12 cellular contexts compared by ENCODE assay signal in genomic region chr20:41330343-41330720, GRCh38. TPM values are rescaled to one million over a fixed set of nuclear protein-coding genes. Genes with fewer than 3 reads are reported as not detected.
A peak's percentile ranks its signal among the peaks of the same experiment; 100 is the strongest.
DNase-seq lines count a peak whose midpoint lies in the region; ATAC-seq, FAIRE-seq and TF ChIP-seq lines count a peak whose summit lies in the region.
"Had no signal": no experiment of that assay in that cellular context is flagged by ENCODE, and none has a peak within 500 bp of the region (broad histone marks: within the 10 kb centered on the region; RNA-seq: fewer than 3 reads in every experiment).

No MANE protein-coding gene starts in this region.

- no peaks in the 10 kb centered on the region for H3F3A ChIP-seq in GM23338 (replicated peaks; ENCODE audit: low read depth)

- H3K79me2 ChIP-seq in GM23338 (replicated peaks; ENCODE audit: insufficient read depth), result no peaks in the 10 kb centered on the region

- no peaks in the 10 kb centered on the region for H3K36me3 Mint-ChIP-seq in dendritic cell treated with granulocyte-macrophage colony-stimulating factor and Interleukin-4, amounts not matched to agents 40 ng/mL and 50 ng/mL, for 4 days (ENCODE audit: low read depth)
- H3K36me3 Mint-ChIP-seq in osteocyte (ENCODE audit: unreplicated experiment) (no peaks in the 10 kb centered on the region), GM23338 (ENCODE audit: low read depth) (no peaks in the 10 kb centered on the region), endothelial cell (ENCODE audit: low read depth, unreplicated experiment) (no peaks in the 10 kb centered on the region)

- ATAC-seq in A549 (no peak), GM23338 (no peak), HG02840 (IDR thresholded peaks at IDR 0.05; ENCODE audit: low FRiP score, unreplicated experiment) (no peak)

- TF ChIP-seq CTCF in A549 (IDR thresholded peaks at IDR 0.05) (no peak), osteocyte (IDR thresholded peaks at IDR 0.05) (no peak), GM23338 (conservative IDR thresholded peaks at IDR 0.05; ENCODE audit: low read depth in 2 of 2) (no peak), endothelial cell (IDR thresholded peaks at IDR 0.05; ENCODE audit: unreplicated experiment) (no peak)

- H3K27me3 ChIP-seq in GM23338 (ENCODE audit: insufficient read depth), result no peaks in the 10 kb centered on the region

- 80% methylated on average over 5 of the region's 5 CpGs for WGBS in A549 (ENCODE audit: missing lambda C conversion rate)

- H3K4me1 ChIP-seq in A549, result peaks cover 15% of the 10 kb centered on the region
- H3K4me1 ChIP-seq in GM23338 (ENCODE audit: insufficient read depth), result no peaks in the 10 kb centered on the region

- no peaks in the 10 kb centered on the region for H3K36me3 ChIP-seq in GM23338 (ENCODE audit: insufficient read depth)
- H3K36me3 ChIP-seq: neutrophil had no signal

- TF ChIP-seq POLR2A in A549 (IDR thresholded peaks at IDR 0.05; ENCODE audit: low read length), result no peak

- no peaks in the 10 kb centered on the region for H4K20me1 ChIP-seq in GM23338 (replicated peaks; ENCODE audit: insufficient read depth)

- CTCF ChIA-PET in A549 (lab: Yijun Ruan, JAX), result interaction anchor here (1.1 to 4.1 kb wide), 3 partner anchors 10 to 157 kb away, joined by 4 to 34 read pairs (median 13); partner anchors contain the start of gene LPIN3

- H2AFZ ChIP-seq in GM23338, result no peak overlapping the region

- intact Hi-C loops in dendritic cell treated with granulocyte-macrophage colony-stimulating factor and Interleukin-4, amounts not matched to agents 40 ng/mL and 50 ng/mL, for 4 days (cut with micrococcal nuclease), result no loop called here

- H3K4me3 ChIP-seq in A549 (no peak overlapping the region), GM23338 (no peak overlapping the region)

- H3K27me3 Mint-ChIP-seq in dendritic cell treated with granulocyte-macrophage colony-stimulating factor and Interleukin-4, amounts not matched to agents 40 ng/mL and 50 ng/mL, for 4 days, result peaks cover 23% of the 10 kb centered on the region
- H3K27me3 Mint-ChIP-seq in osteocyte (ENCODE audit: unreplicated experiment), result no peaks in the 10 kb centered on the region
- H3K27me3 Mint-ChIP-seq in GM23338 (ENCODE audit: insufficient read depth, low read depth, poor library complexity), result peaks cover 2% of the 10 kb centered on the region
- H3K27me3 Mint-ChIP-seq in endothelial cell (ENCODE audit: unreplicated experiment), result peaks cover 2% of the 10 kb centered on the region

- H3K27ac ChIP-seq in A549, result peak overlapping the region; percentile 63 to 82; a peak in 4 of 6 replicates
- no peak overlapping the region for H3K27ac ChIP-seq in GM23338 (ENCODE audit: low read depth)
- H3K27ac ChIP-seq: HL-60, neutrophil had no signal

- H3K9me2 ChIP-seq in GM23338 (ENCODE audit: insufficient read depth), result no peaks in the 10 kb centered on the region

- TF ChIP-seq RAD21 in A549 (conservative IDR thresholded peaks at IDR 0.05 in 1 of 2, IDR thresholded peaks at IDR 0.05 in 1 of 2), result no peak

- no peak for FAIRE-seq in A549 (lab: Jason Lieb, UNC)

- no peaks in the 10 kb centered on the region for H3K9me3 Mint-ChIP-seq in dendritic cell treated with granulocyte-macrophage colony-stimulating factor and Interleukin-4, amounts not matched to agents 40 ng/mL and 50 ng/mL, for 4 days
- H3K9me3 Mint-ChIP-seq in osteocyte (ENCODE audit: unreplicated experiment) (no peaks in the 10 kb centered on the region), GM23338 (no peaks in the 10 kb centered on the region), endothelial cell (ENCODE audit: unreplicated experiment) (no peaks in the 10 kb centered on the region)

- H3K4me1 Mint-ChIP-seq in dendritic cell treated with granulocyte-macrophage colony-stimulating factor and Interleukin-4, amounts not matched to agents 40 ng/mL and 50 ng/mL, for 4 days (ENCODE audit: low read depth), result peaks cover 12% of the 10 kb centered on the region
- H3K4me1 Mint-ChIP-seq in osteocyte (ENCODE audit: unreplicated experiment) (peaks cover 23% of the 10 kb centered on the region), GM23338 (no peaks in the 10 kb centered on the region; the same call in 2 of the 3 replicates), endothelial cell (ENCODE audit: unreplicated experiment) (peaks cover 25% of the 10 kb centered on the region)

- no peak overlapping the region for H3K4me3 Mint-ChIP-seq in dendritic cell treated with granulocyte-macrophage colony-stimulating factor and Interleukin-4, amounts not matched to agents 40 ng/mL and 50 ng/mL, for 4 days
- H3K4me3 Mint-ChIP-seq in osteocyte (ENCODE audit: unreplicated experiment) (no peak overlapping the region), GM23338 (no peak overlapping the region), endothelial cell (ENCODE audit: unreplicated experiment) (no peak overlapping the region)

- H3K9me3 ChIP-seq in A549, result no peaks in the 10 kb centered on the region
- H3K9me3 ChIP-seq: neutrophil had no signal

- DNase-seq in A549 (ENCODE audit: low read depth in 1 of 2, low spot score in 1 of 2) (no peak), HK-2 (ENCODE audit: unreplicated experiment) (peak; percentile 47), osteocyte (ENCODE audit: extremely low spot score, unreplicated experiment) (no peak), GM23338 (ENCODE audit: low spot score) (no peak), AG08395 (ENCODE audit: low spot score) (no peak), endothelial cell (ENCODE audit: low spot score) (no peak)
- DNase-seq: left ventricle myocardium superior had no signal

- H3K27ac Mint-ChIP-seq in dendritic cell treated with granulocyte-macrophage colony-stimulating factor and Interleukin-4, amounts not matched to agents 40 ng/mL and 50 ng/mL, for 4 days, result peak overlapping the region; percentile 75
- peak overlapping the region; percentile 98 for H3K27ac Mint-ChIP-seq in osteocyte (ENCODE audit: unreplicated experiment)
- H3K27ac Mint-ChIP-seq in GM23338, result no peak overlapping the region
- H3K27ac Mint-ChIP-seq in endothelial cell (ENCODE audit: unreplicated experiment), result no peak overlapping the region

- POLR2A ChIA-PET in A549 (lab: Yijun Ruan, JAX), result interaction anchor here (1.3 kb wide), 1 partner anchor 10 kb away, joined by 5 read pairs; the partner anchor contains the start of gene LPIN3

- no peak for TF ChIP-seq EP300 in A549 (IDR thresholded peaks at IDR 0.05)

- no peak overlapping the region; the same call in 2 of the 3 replicates for H3K4me2 ChIP-seq in A549
- H3K4me2 ChIP-seq in GM23338, result no peak overlapping the region

TF ChIP-seq in A549, 52 proteins besides CTCF, POLR2A, EP300 and RAD21:
- TF ChIP-seq RNF2 (IDR thresholded peaks at IDR 0.05; ENCODE audit: borderline replicate concordance, low read depth), result no peak
- no peak for TF ChIP-seq HOXA7 (CRISPR knock-in tag; IDR thresholded peaks at IDR 0.05)
- TF ChIP-seq JUNB (IDR thresholded peaks at IDR 0.05), result no peak
- no peak for TF ChIP-seq TFCP2L1 (CRISPR knock-in tag; IDR thresholded peaks at IDR 0.05)
- no peak for TF ChIP-seq ZC3H11A (IDR thresholded peaks at IDR 0.05)

TF ChIP-seq in GM23338, 12 proteins besides CTCF, POLR2A, EP300 and RAD21 (continues in another document):
- TF ChIP-seq EZH2 (IDR thresholded peaks at IDR 0.05; ENCODE audit: low read depth, unreplicated experiment), result no peak
- TF ChIP-seq CREB1 (CRISPR knock-in tag; IDR thresholded peaks at IDR 0.05; ENCODE audit: low read depth), result no peak
- no peak for TF ChIP-seq ZNF114 (CRISPR knock-in tag; IDR thresholded peaks at IDR 0.05)
- TF ChIP-seq ETS1 (IDR thresholded peaks at IDR 0.05), result no peak

RNA-seq across cellular contexts. Expression of gene LPIN3, which starts 10.3 kb away (rescaled TPM):
- polyA plus RNA-seq in A549 (2011; rRNA removed) (6.3 and 8.3 TPM in 2 replicates), A549 (2017; fragmentation: RNase III; extraction: RNeasy Plus Mini Kit Qiagen cat#74134 plus additional on column Dnase treatment) (11.7 to 16.3 TPM (median 14.4 TPM) in 3 replicates), GM23338 (2016; fragmentation: Nextera tagmentation; extraction: Ambion mirVana) (6.1 and 6.5 TPM in 2 replicates)
- 9.3 and 11.4 TPM in 2 replicates for polyA plus RNA-seq in A549 (2012; cell fraction: cytosol; rRNA removed)
- polyA plus RNA-seq in A549 (2012; cell fraction: nucleus; rRNA removed), result 102 and 106 TPM in 2 replicates
- polyA minus RNA-seq in A549 (2011; rRNA and poly(A)+ RNA removed), result 7.6 and 10.5 TPM in 2 replicates
- total RNA-seq in osteocyte (2.9 and 3.2 TPM in 2 replicates), endothelial cell (ENCODE audit: unreplicated experiment) (20.1 TPM)
- 8.4 and 9.7 TPM in 2 replicates for total RNA-seq in GM23338 (2014; rRNA removed; shearing (Covaris generic))

RNA-seq across cellular contexts. Expression of gene ZHX3, which starts 12.8 kb away (rescaled TPM):
- polyA plus RNA-seq in A549 (2011; rRNA removed) (3.6 and 5.5 TPM in 2 replicates), A549 (2017; fragmentation: RNase III; extraction: RNeasy Plus Mini Kit Qiagen cat#74134 plus additional on column Dnase treatment) (3.9 to 4.1 TPM (median 3.9 TPM) in 3 replicates), GM23338 (2016; fragmentation: Nextera tagmentation; extraction: Ambion mirVana) (1.7 and 4.4 TPM in 2 replicates)
- 1.8 and 2.5 TPM in 2 replicates for polyA plus RNA-seq in A549 (2012; cell fraction: cytosol; rRNA removed)
- polyA plus RNA-seq in A549 (2012; cell fraction: nucleus; rRNA removed), result 2.3 and 2.8 TPM in 2 replicates
- polyA minus RNA-seq in A549 (2011; rRNA and poly(A)+ RNA removed), result 8.1 and 12.4 TPM in 2 replicates
- total RNA-seq in osteocyte (43.1 and 44.5 TPM in 2 replicates), endothelial cell (ENCODE audit: unreplicated experiment) (20.9 TPM)
- 2.8 and 5.3 TPM in 2 replicates for total RNA-seq in GM23338 (2014; rRNA removed; shearing (Covaris generic))

RNA-seq across cellular contexts. Expression of gene EMILIN3, which starts 36.3 kb away (rescaled TPM):
- 0.06 and 0.20 TPM in 2 replicates for polyA plus RNA-seq in A549 (2011; rRNA removed)
- 0.40 and 0.67 TPM in 2 replicates for polyA plus RNA-seq in A549 (2012; cell fraction: cytosol; rRNA removed)
- polyA plus RNA-seq in A549 (2012; cell fraction: nucleus; rRNA removed), result 0.94 and 1.1 TPM in 2 replicates
- polyA plus RNA-seq in A549 (2017; fragmentation: RNase III; extraction: RNeasy Plus Mini Kit Qiagen cat#74134 plus additional on column Dnase treatment), result 0.58 to 0.66 TPM (median 0.62 TPM) in 3 replicates
- polyA minus RNA-seq in A549 (2011; rRNA and poly(A)+ RNA removed), result 0.21 and 0.34 TPM in 2 replicates
- 1.5 and 2.1 TPM in 2 replicates for total RNA-seq in osteocyte
- total RNA-seq in GM23338 (2014; rRNA removed; shearing (Covaris generic)), result 6.3 and 6.6 TPM in 2 replicates
- polyA plus RNA-seq in GM23338 (2016; fragmentation: Nextera tagmentation; extraction: Ambion mirVana), result 0.53 and 0.56 TPM in 2 replicates
- 0.28 TPM for total RNA-seq in endothelial cell (ENCODE audit: unreplicated experiment)
- total RNA-seq: LHCN-M2 had no signal

Comparison
In these comparisons a context has a peak if more than half of its experiments do, and no peak if none do; other contexts are left out.
1. H3K27ac Mint-ChIP-seq: peak in dendritic cell treated with granulocyte-macrophage colony-stimulating factor and Interleukin-4, amounts not matched to agents 40 ng/mL and 50 ng/mL, for 4 days (single experiment) and osteocyte (single experiment); none in GM23338 (single experiment) and endothelial cell (single experiment).